22 cellular contexts compared by ENCODE assay signal in genomic region chr5:64040496-64040895, GRCh38.
"Had no signal": no experiment of that assay in that cellular context is flagged by ENCODE, and none has a peak within 500 bp of the region (broad histone marks: within the 10 kb centered on the region; RNA-seq: fewer than 3 reads in every experiment).

No MANE protein-coding gene starts in this region.

- H3K4me1 ChIP-seq: spleen, upper lobe of left lung had no signal

- H3K36me3 ChIP-seq: spleen, thoracic aorta, upper lobe of left lung had no signal

- H3K4me3 ChIP-seq: dorsolateral prefrontal cortex, spleen, thoracic aorta, upper lobe of left lung had no signal

- H3K27me3 ChIP-seq: dorsolateral prefrontal cortex, spleen, upper lobe of left lung had no signal

- H3K27ac ChIP-seq: dorsolateral prefrontal cortex, spleen, thoracic aorta, upper lobe of left lung had no signal

- ATAC-seq: activated CD8-positive, alpha-beta T cell treated with anti-CD3 and anti-CD28 coated beads for 36 hours; activated T-helper 17 cell treated with anti-CD3 and anti-CD28 coated beads, Interleukin-2, amount 50 U/mL, for 72 hours; left lobe of liver; stimulated activated naive B cell treated with anti-CD40 and anti-IgM and Interleukin-4, amounts not matched to agents 10 μg/mL and 1 μg/mL and 100 μg/mL, for 72 hours had no signal

- DNase-seq: activated CD4-positive, alpha-beta T cell treated with anti-CD3 and anti-CD28 coated beads, Interleukin-2, amount 10 ng/mL, durations not matched to agents 24 days and 14 days; activated CD4-positive, CD25-positive, alpha-beta regulatory T cell; activated CD8-positive, alpha-beta T cell treated with anti-CD3 and anti-CD28 coated beads for 36 hours; activated naive CD4-positive, alpha-beta T cell; activated naive CD8-positive, alpha-beta T cell treated with anti-CD3 and anti-CD28 coated beads for 36 hours; activated T-cell treated with anti-CD3 and anti-CD28 coated beads, Interleukin-2, amount 50 U/mL, for 1 hour; amniotic stem cell; caudate nucleus; dorsolateral prefrontal cortex; head of caudate nucleus; kidney; midbrain; nucleus accumbens; posterior cingulate gyrus; retina; spleen; stimulated activated CD4-positive, alpha-beta T cell treated with anti-CD3 and anti-CD28 coated beads, Interleukin-4, amount 100 ng/mL, for 4 hours; stimulated activated naive B cell treated with anti-CD40 and anti-IgM and Interleukin-4, amounts not matched to agents 10 μg/mL and 1 μg/mL and 100 μg/mL, for 72 hours; upper lobe of left lung had no signal
